30 cellular contexts compared by ENCODE assay signal in genomic region chr4:180169966-180170365, GRCh38.
"Had no signal": no experiment of that assay in that cellular context is flagged by ENCODE, and none has a peak within 500 bp of the region (broad histone marks: within the 10 kb centered on the region; RNA-seq: fewer than 3 reads in every experiment).

No MANE protein-coding gene starts in this region.

- H3K36me3 ChIP-seq: adrenal gland, esophagus muscularis mucosa, gastrocnemius medialis, heart left ventricle, WERI-Rb-1 had no signal

- ATAC-seq: activated CD4-positive, CD25-positive, alpha-beta regulatory T cell treated with anti-CD3 and anti-CD28 coated beads, Interleukin-2, amount 50 U/mL, for 24 hours; activated CD8-positive, alpha-beta T cell treated with anti-CD3 and anti-CD28 coated beads for 36 hours; activated naive CD8-positive, alpha-beta T cell treated with anti-CD3 and anti-CD28 coated beads, Interleukin-2, amount 50 U/mL, for 24 hours; body of pancreas; effector memory CD8-positive, alpha-beta T cell; foreskin keratinocyte; gastrocnemius medialis; heart left ventricle; T-helper 17 cell had no signal

- H3K9me3 ChIP-seq: adrenal gland, body of pancreas, esophagus muscularis mucosa, gastrocnemius medialis, heart left ventricle had no signal

- H3K27ac ChIP-seq: adrenal gland, body of pancreas, esophagus muscularis mucosa, foreskin keratinocyte, gastrocnemius medialis, heart left ventricle, WERI-Rb-1 had no signal

- DNase-seq: activated B cell treated with CpG ODN at 0.5 μM for 24 hours; activated CD4-positive, alpha-beta T cell treated with anti-CD3 and anti-CD28 coated beads for 48 hours; activated CD4-positive, alpha-beta T cell treated with anti-CD3 and anti-CD28 coated beads, Interleukin-2, amount 50 U/mL, for 1 hour; activated CD4-positive, alpha-beta T cell treated with anti-CD3 and anti-CD28 coated beads, Interleukin-2, amount 50 U/mL, for 48 hours; activated CD8-positive, alpha-beta memory T cell treated with anti-CD3 and anti-CD28 coated beads for 24 hours; activated CD8-positive, alpha-beta T cell treated with anti-CD3 and anti-CD28 coated beads for 36 hours; activated effector memory CD4-positive, alpha-beta T cell treated with anti-CD3 and anti-CD28 coated beads, Interleukin-2, amount 50 U/mL, for 16 hours; activated naive CD4-positive, alpha-beta T cell treated with anti-CD3 and anti-CD28 coated beads for 36 hours; activated naive CD8-positive, alpha-beta T cell treated with anti-CD3 and anti-CD28 coated beads for 36 hours; activated naive CD8-positive, alpha-beta T cell treated with anti-CD3 and anti-CD28 coated beads, Interleukin-2, amount 50 U/mL, for 24 hours; activated T-cell treated with anti-CD3 and anti-CD28 coated beads, Interleukin-2, amount 50 U/mL, for 48 hours; adrenal gland; amygdala; aorta; body of pancreas; caudate nucleus; cortex of kidney; dermis blood vessel endothelial cell; effector CD4-positive, alpha-beta T cell; effector memory CD8-positive, alpha-beta T cell; erythroblast; foreskin keratinocyte; gastrocnemius medialis; glutamatergic neuron; heart left ventricle; T-helper 17 cell; T1000; WERI-Rb-1 had no signal

- H3K4me1 ChIP-seq: body of pancreas, esophagus muscularis mucosa, foreskin keratinocyte, gastrocnemius medialis, heart left ventricle had no signal

- H3K27me3 ChIP-seq: adrenal gland, body of pancreas, esophagus muscularis mucosa, gastrocnemius medialis, heart left ventricle had no signal

- H3K4me3 ChIP-seq: adrenal gland, body of pancreas, esophagus muscularis mucosa, gastrocnemius medialis, heart left ventricle had no signal
